ENCODE assay signal across 1 cellular context in genomic region chr2:27714053-27714452, GRCh38.
TF ChIP-seq lines count a peak whose summit lies in the region.

No MANE protein-coding gene starts in this region.

TF ChIP-seq in IMR-90, 13 proteins besides CTCF, POLR2A, EP300 and RAD21:
- TF ChIP-seq CHD1 (IDR thresholded peaks at IDR 0.05; ENCODE audit: low read depth, low read length), result no peak
- no peak for TF ChIP-seq MXI1 (IDR thresholded peaks at IDR 0.05; ENCODE audit: borderline replicate concordance, low read depth, low read length)
- TF ChIP-seq FOS (IDR thresholded peaks at IDR 0.05; ENCODE audit: low read depth, low read length), result no peak
- TF ChIP-seq ELK1 (IDR thresholded peaks at IDR 0.05; ENCODE audit: borderline replicate concordance, low read depth, low read length), result no peak
- TF ChIP-seq MAFK (IDR thresholded peaks at IDR 0.05; ENCODE audit: low read depth, low read length), result no peak
- TF ChIP-seq NFE2L2 (IDR thresholded peaks at IDR 0.05; ENCODE audit: low read depth, low read length), result no peak
- TF ChIP-seq CEBPB (IDR thresholded peaks at IDR 0.05; ENCODE audit: low read depth, low read length), result no peak
- no peak for TF ChIP-seq USF2 (IDR thresholded peaks at IDR 0.05; ENCODE audit: low read depth, low read length)
